ENCODE assay signal across 26 cellular contexts in genomic region chr10:8990280-8990987, GRCh38.
"Had no signal": no experiment of that assay in that cellular context is flagged by ENCODE, and none has a peak within 500 bp of the region (broad histone marks: within the 10 kb centered on the region; RNA-seq: fewer than 3 reads in every experiment).

No MANE protein-coding gene starts in this region.

- H3K27ac Mint-ChIP-seq: activated naive CD4-positive, alpha-beta T cell treated with anti-CD3 and anti-CD28 coated beads for 36 hours had no signal

- H3K9me3 Mint-ChIP-seq: activated naive CD4-positive, alpha-beta T cell treated with anti-CD3 and anti-CD28 coated beads for 36 hours had no signal

- H3K4me1 ChIP-seq: ascending aorta, body of pancreas, Peyer's patch, SJCRH30 had no signal

- DNase-seq: activated CD4-positive, alpha-beta T cell treated with anti-CD3 and anti-CD28 coated beads for 1 hour; activated CD4-positive, alpha-beta T cell treated with anti-CD3 and anti-CD28 coated beads, Interleukin-2, amount 50 U/mL, for 4 hours; activated CD8-positive, alpha-beta memory T cell treated with anti-CD3 and anti-CD28 coated beads, Interleukin-2, amount 50 U/mL, for 4 hours; activated effector memory CD4-positive, alpha-beta T cell treated with anti-CD3 and anti-CD28 coated beads, Interleukin-2, amount 50 U/mL, for 16 hours; activated naive CD4-positive, alpha-beta T cell treated with anti-CD3 and anti-CD28 coated beads for 36 hours; amniotic stem cell; body of pancreas; central memory CD4-positive, alpha-beta T cell; MG63; MV-4-11; NCI-H1105; NCI-H1436; NCI-H1694 treated with DMSO at 0.1 percent for 48 hours; NCI-H2029 treated with DMSO at 0.1 percent for 48 hours; NCI-H345; NCI-H510A treated with DMSO at 0.1 percent for 48 hours; NCI-H69; NK-92 treated with Interleukin-12 subunit alpha and Interleukin-12 subunit beta, amount 100 ng/mL, for 24 hours; Peyer's patch; Right ventricle myocardium superior; SJCRH30; SK-N-SH; T-helper 1 cell had no signal

- H3K9ac ChIP-seq: SK-N-SH had no signal

- H3K27ac ChIP-seq: ascending aorta, body of pancreas, coronary artery, Peyer's patch, RWPE1, SJCRH30 had no signal

- ATAC-seq: body of pancreas had no signal

- H3K27me3 ChIP-seq: ascending aorta, body of pancreas, MG63, Peyer's patch, SJCRH30 had no signal

- H3K9me3 ChIP-seq: ascending aorta, body of pancreas, MG63, Peyer's patch, SJCRH30, SK-N-SH had no signal

- H3K4me3 Mint-ChIP-seq: activated naive CD4-positive, alpha-beta T cell treated with anti-CD3 and anti-CD28 coated beads for 36 hours had no signal

- H3K4me2 ChIP-seq: SK-N-SH had no signal
